In genomic region chr20:57329608-57330221, GRCh38 we compare ENCODE assay signal across 14 cellular contexts. TPM values are rescaled to one million over a fixed set of nuclear protein-coding genes. Genes with fewer than 3 reads are reported as not detected.
DNase-seq lines count a peak whose midpoint lies in the region; ATAC-seq and TF ChIP-seq lines count a peak whose summit lies in the region.
"Had no signal": no experiment of that assay in that cellular context is flagged by ENCODE, and none has a peak within 500 bp of the region (broad histone marks: within the 10 kb centered on the region; RNA-seq: fewer than 3 reads in every experiment).

TSS of gene SPO11 (plus strand) at chr20:57329803. CDS start at chr20:57329868, 65 bp downstream.

- peak within 1 kb of the TSS; percentile 66 for H3K9ac ChIP-seq in mesenchymal stem cell (ENCODE audit: low read length)

- H3K4me3 ChIP-seq in Caco-2 (ENCODE audit: low read depth, low read length) (no peak within 1 kb of the TSS), H7 (ENCODE audit: insufficient read depth, low read depth, low read length) (no peak within 1 kb of the TSS), mesenchymal stem cell (ENCODE audit: insufficient read depth in 1 of 2, low read depth in 1 of 2, low read length in 2 of 2) (no peak within 1 kb of the TSS)

- no peak within 1 kb of the TSS for H2BK12ac ChIP-seq in mesenchymal stem cell (ENCODE audit: low read length in 2 of 2)

- H2BK15ac ChIP-seq in mesenchymal stem cell (ENCODE audit: low read depth, poor library complexity, severe bottlenecking) = no peak within 1 kb of the TSS

- H3K4me1 ChIP-seq in Caco-2 (peaks cover 52% of the 10 kb centered on the region), mesenchymal stem cell (ENCODE audit: control insufficient read depth, insufficient read depth, low read depth, low read length) (peaks cover 1% of the 10 kb centered on the region)

- H2BK5ac ChIP-seq in mesenchymal stem cell (ENCODE audit: low read depth, low read length, poor library complexity, severe bottlenecking) = no peak within 1 kb of the TSS

- H4K91ac ChIP-seq in mesenchymal stem cell (ENCODE audit: low read length) = no peak within 1 kb of the TSS

- H2AK5ac ChIP-seq in mesenchymal stem cell (ENCODE audit: low read length, severe bottlenecking) = no peak within 1 kb of the TSS

- intact Hi-C loops in Caco-2 (cut with micrococcal nuclease; ENCODE audit: unreplicated experiment) = no loop called here

- POLR2A ChIA-PET in Caco-2 (lab: Charles Lee) = no interaction called here

- no peak within 1 kb of the TSS for H3K23ac ChIP-seq in mesenchymal stem cell (ENCODE audit: low read length in 2 of 2)

- H3K9me3 Mint-ChIP-seq in Caco-2 (ENCODE audit: unreplicated experiment) = no peaks in the 10 kb centered on the region

- no peak within 1 kb of the TSS for H3K4ac ChIP-seq in mesenchymal stem cell (ENCODE audit: low read depth in 1 of 2, low read length in 2 of 2)

- DNase-seq in Caco-2 (peak; percentile 67 to 79), H7 (peak; percentile 88), cerebellar cortex (ENCODE audit: low spot score) (peak; percentile 38), mesenchymal stem cell (no peak), kidney glomerular epithelial cell (lab: John Stamatoyannopoulos, UW) (no peak), SW 1271 (lab: John Stamatoyannopoulos, UW) (no peak)
- DNase-seq: C1 segment of cervical spinal cord; NCI-H1105; NK-92 treated with Interleukin-12 subunit alpha and Interleukin-12 subunit beta, amount 100 ng/mL, for 24 hours had no signal

- no peaks in the 10 kb centered on the region for H3K27me3 ChIP-seq in Caco-2 (replicated peaks; ENCODE audit: control insufficient read depth, insufficient read depth, low read length)
- H3K27me3 ChIP-seq in H7 (ENCODE audit: control insufficient read depth, insufficient read depth, low read length) = peaks cover 2% of the 10 kb centered on the region; the same call in 1 of the 2 replicates
- H3K27me3 ChIP-seq in mesenchymal stem cell (ENCODE audit: control insufficient read depth in 1 of 2, insufficient read depth in 1 of 2, low read length in 2 of 2) = peaks cover 22 to 39% of the 10 kb centered on the region in 2 experiments

- no peaks in the 10 kb centered on the region for H3K27me3 Mint-ChIP-seq in Caco-2 (ENCODE audit: insufficient read depth, unreplicated experiment)

- H3K4me3 Mint-ChIP-seq in Caco-2 (ENCODE audit: unreplicated experiment) = peak within 1 kb of the TSS; percentile 42

- no peak within 1 kb of the TSS for H3K4me2 ChIP-seq in mesenchymal stem cell (ENCODE audit: low read length, poor library complexity, severe bottlenecking)

- no peaks in the 10 kb centered on the region for H3K9me3 ChIP-seq in Caco-2
- H3K9me3 ChIP-seq in mesenchymal stem cell (ENCODE audit: control insufficient read depth, low read length) = no peaks in the 10 kb centered on the region
- H3K9me3 ChIP-seq: neutrophil had no signal

- 71% methylated on average over 40 of the region's 40 CpGs for WGBS in mesenchymal stem cell

- no peak within 1 kb of the TSS for H3K27ac ChIP-seq in mesenchymal stem cell (ENCODE audit: low read length, poor library complexity, severe bottlenecking)
- H3K27ac ChIP-seq: neutrophil had no signal

- H2BK120ac ChIP-seq in mesenchymal stem cell (ENCODE audit: low read depth, low read length) = no peak within 1 kb of the TSS

- H3K27ac Mint-ChIP-seq in Caco-2 (ENCODE audit: unreplicated experiment) = peak within 1 kb of the TSS; percentile 68

- no peak within 1 kb of the TSS for H3K18ac ChIP-seq in mesenchymal stem cell (ENCODE audit: low read depth in 1 of 2, low read length in 2 of 2)

- peak; percentile 41 to 80 for TF ChIP-seq CTCF in Caco-2 (IDR thresholded peaks at IDR 0.05; ENCODE audit: insufficient read depth in 1 of 2, low read depth in 1 of 2, low read length in 1 of 2, severe bottlenecking in 1 of 2, unreplicated experiment in 1 of 2)

- no TSS peak for BruUV-seq in Caco-2 (replicated peaks; lab: Mats Ljungman, UMichigan)

- H3K36me3 Mint-ChIP-seq in Caco-2 (ENCODE audit: insufficient read depth, unreplicated experiment) = peaks cover 6% of the 10 kb centered on the region

- ATAC-seq in HG03175 (IDR thresholded peaks at IDR 0.05; ENCODE audit: unreplicated experiment) (no peak), HG03095 (IDR thresholded peaks at IDR 0.05; ENCODE audit: unreplicated experiment) (no peak)

- H3K14ac ChIP-seq in mesenchymal stem cell (ENCODE audit: low read length in 2 of 2) = peak within 1 kb of the TSS in 1 of 2 experiments; percentile 88

- no peaks in the 10 kb centered on the region for H3K36me3 ChIP-seq in Caco-2 (ENCODE audit: control insufficient read depth, insufficient read depth, low read length)
- no peaks in the 10 kb centered on the region for H3K36me3 ChIP-seq in H7 (replicated peaks; ENCODE audit: control insufficient read depth, insufficient read depth, low read length)
- no peaks in the 10 kb centered on the region for H3K36me3 ChIP-seq in mesenchymal stem cell (ENCODE audit: control insufficient read depth in 1 of 2, insufficient read depth in 2 of 2, low read depth in 1 of 2, low read length in 2 of 2)
- H3K36me3 ChIP-seq: neutrophil had no signal

- H3K4me1 Mint-ChIP-seq in Caco-2 (ENCODE audit: low read depth, unreplicated experiment) = peaks cover 38% of the 10 kb centered on the region

- no peak within 1 kb of the TSS for H4K8ac ChIP-seq in mesenchymal stem cell (ENCODE audit: low read length)

- CTCF ChIA-PET in Caco-2 (lab: Charles Lee) = interaction anchor here (0.7 to 2.8 kb wide), 10 partner anchors 12 to 240 kb away, joined by 3 to 11 read pairs (median 3); no protein-coding TSS in a partner anchor

- no peak within 1 kb of the TSS for H2AFZ ChIP-seq in mesenchymal stem cell (ENCODE audit: low read depth, low read length)

- H3K79me1 ChIP-seq in mesenchymal stem cell (replicated peaks; ENCODE audit: low read length, poor library complexity, severe bottlenecking) = no peaks in the 10 kb centered on the region

RNA-seq across cellular contexts. Expression of gene SPO11, which starts in this region (rescaled TPM):
- total RNA-seq in Caco-2 (2022) = not detected in 2 replicates
- not detected in 2 replicates for total RNA-seq in H7 (2014; rRNA removed; shearing (Covaris generic))
- not detected for polyA plus RNA-seq in mesenchymal stem cell (2013, experiment 1 of 2)
- not detected for polyA plus RNA-seq in mesenchymal stem cell (2013, experiment 2 of 2)
- total RNA-seq: astrocyte; T-helper 2 cell treated with Interferon-gamma antibody and Interleukin-4, amounts not matched to agents 100 ng/mL and 5 ng/mL, for 36 hours had no signal

Comparison
In these comparisons a context has a peak if more than half of its experiments do, and no peak if none do; other contexts are left out.
1. Peak in DNase-seq in Caco-2; RNA of the gene not detected or under 1 TPM.
2. Peak in DNase-seq in H7; RNA of the gene not detected or under 1 TPM.